ENCODE assay signal across 12 cellular contexts in genomic region chr3:116087431-116087830, GRCh38.
"Had no signal": no experiment of that assay in that cellular context is flagged by ENCODE, and none has a peak within 500 bp of the region (broad histone marks: within the 10 kb centered on the region; RNA-seq: fewer than 3 reads in every experiment).

No MANE protein-coding gene starts in this region.

- H3K4me1 Mint-ChIP-seq: activated naive CD8-positive, alpha-beta T cell treated with anti-CD3 and anti-CD28 coated beads for 36 hours had no signal

- H3K36me3 ChIP-seq: cardiac muscle cell, ovary, tibial nerve, uterus, WERI-Rb-1 had no signal

- H3K27ac ChIP-seq: cardiac muscle cell, foreskin keratinocyte, ovary, tibial nerve, uterus, WERI-Rb-1 had no signal

- H3K9me3 ChIP-seq: ovary, uterus had no signal

- H3K4me1 ChIP-seq: tibial nerve, uterus had no signal

- H3K27me3 ChIP-seq: cardiac muscle cell, foreskin keratinocyte, ovary, tibial nerve, uterus had no signal

- H3K4me3 Mint-ChIP-seq: activated naive CD8-positive, alpha-beta T cell treated with anti-CD3 and anti-CD28 coated beads for 36 hours had no signal

- H3K4me3 ChIP-seq: cardiac muscle cell, ovary, tibial nerve, uterus had no signal

- ATAC-seq: foreskin keratinocyte; left lobe of liver; stimulated activated naive CD8-positive, alpha-beta T cell treated with anti-CD3 and anti-CD28 coated beads, Interleukin-15, Interleukin-2, amounts not matched to agents 100 U/mL and 50 U/mL, for 24 hours had no signal

- DNase-seq: activated CD4-positive, alpha-beta T cell treated with anti-CD3 and anti-CD28 coated beads for 1 hour; activated naive CD8-positive, alpha-beta T cell treated with anti-CD3 and anti-CD28 coated beads for 36 hours; amniotic stem cell; foreskin keratinocyte; ovary; stimulated activated CD4-positive, alpha-beta T cell treated with anti-CD3 and anti-CD28 coated beads, Interleukin-1b, Interleukin-23, amount 100 ng/mL, for 48 hours; stimulated activated naive CD8-positive, alpha-beta T cell treated with anti-CD3 and anti-CD28 coated beads, Interleukin-15, Interleukin-2, amounts not matched to agents 100 U/mL and 50 U/mL, for 24 hours; uterus; WERI-Rb-1 had no signal

- H3K27me3 Mint-ChIP-seq: activated naive CD8-positive, alpha-beta T cell treated with anti-CD3 and anti-CD28 coated beads for 36 hours had no signal

- H3K36me3 Mint-ChIP-seq: activated naive CD8-positive, alpha-beta T cell treated with anti-CD3 and anti-CD28 coated beads for 36 hours had no signal

- H3K27ac Mint-ChIP-seq: activated naive CD8-positive, alpha-beta T cell treated with anti-CD3 and anti-CD28 coated beads for 36 hours had no signal
